30 cellular contexts compared by ENCODE assay signal in genomic region chr1:202291001-202291400, GRCh38. TPM values are rescaled to one million over a fixed set of nuclear protein-coding genes. Genes with fewer than 3 reads are reported as not detected.
"Had no signal": no experiment of that assay in that cellular context is flagged by ENCODE, and none has a peak within 500 bp of the region (broad histone marks: within the 10 kb centered on the region; RNA-seq: fewer than 3 reads in every experiment).

No MANE protein-coding gene starts in this region.

- DNase-seq: activated CD4-positive, alpha-beta T cell treated with anti-CD3 and anti-CD28 coated beads for 36 hours; activated CD4-positive, CD25-positive, alpha-beta regulatory T cell; activated CD8-positive, alpha-beta T cell treated with anti-CD3 and anti-CD28 coated beads, Interleukin-2, amount 10 ng/mL, durations not matched to agents 7 days and 5 days; activated effector memory CD4-positive, alpha-beta T cell treated with anti-CD3 and anti-CD28 coated beads, Interleukin-2, amount 50 U/mL, for 16 hours; activated naive CD4-positive, alpha-beta T cell treated with anti-CD3 and anti-CD28 coated beads for 36 hours; activated naive CD8-positive, alpha-beta T cell treated with anti-CD3 and anti-CD28 coated beads for 36 hours; activated T-cell treated with anti-CD3 and anti-CD28 coated beads for 4 hours; adrenal gland; cerebellar nuclear complex; dorsolateral prefrontal cortex; effector memory CD4-positive, alpha-beta T cell; erythroblast; foreskin fibroblast; head of caudate nucleus; hippocampal formation; kidney; left colon; midbrain; right cardiac atrium; stimulated activated CD4-positive, alpha-beta T cell treated with anti-CD3 and anti-CD28 coated beads, Interleukin-2, amount 100 ng/mL, for 48 hours; stimulated activated naive CD4-positive, alpha-beta T cell treated with Interleukin-2 at 50 U/mL for 16 hours; uterus had no signal

- H3K4me3 ChIP-seq: adrenal gland, ascending aorta, cardiac muscle cell, coronary artery, dorsolateral prefrontal cortex, tibial nerve, uterus had no signal

- H3K27me3 ChIP-seq: adrenal gland, ascending aorta, cardiac muscle cell, dorsolateral prefrontal cortex, tibial nerve, uterus had no signal

- H3K27me3 Mint-ChIP-seq: activated CD4-positive, alpha-beta T cell treated with anti-CD3 and anti-CD28 coated beads for 36 hours; activated naive CD8-positive, alpha-beta T cell treated with anti-CD3 and anti-CD28 coated beads for 36 hours; natural killer cell treated with Interleukin-12 subunit alpha and Interleukin-12 subunit beta and Interleukin-15 and Interleukin-18, amount 100 ng/mL, for 72 hours had no signal

- H3K9me3 Mint-ChIP-seq: activated naive CD4-positive, alpha-beta T cell treated with anti-CD3 and anti-CD28 coated beads for 36 hours; activated naive CD8-positive, alpha-beta T cell treated with anti-CD3 and anti-CD28 coated beads for 36 hours; activated T-helper 1 cell treated with anti-CD3 and anti-CD28 coated beads, Interleukin-12 subunit alpha, Interleukin-12 subunit beta, Interleukin-2, Interleukin-4 antibody, amounts not matched to agents 30 ng/mL and 10 ng/mL and 1 ng/mL, durations not matched to agents 14 hours and 24 hours and 36 hours; natural killer cell treated with Interleukin-12 subunit alpha and Interleukin-12 subunit beta and Interleukin-15 and Interleukin-18, amount 100 ng/mL, for 72 hours; T-helper 2 cell treated with Interferon-gamma antibody and Interleukin-4, amounts not matched to agents 5 μg/mL and 100 μg/mL, for 36 hours had no signal

- H3K27ac Mint-ChIP-seq: activated CD4-positive, alpha-beta T cell treated with anti-CD3 and anti-CD28 coated beads for 36 hours; activated CD8-positive, alpha-beta T cell treated with anti-CD3 and anti-CD28 coated beads, Interleukin-2, amount 10 ng/mL, durations not matched to agents 7 days and 5 days; activated naive CD4-positive, alpha-beta T cell treated with anti-CD3 and anti-CD28 coated beads for 36 hours; activated naive CD8-positive, alpha-beta T cell treated with anti-CD3 and anti-CD28 coated beads for 36 hours; activated T-helper 1 cell treated with anti-CD3 and anti-CD28 coated beads, Interleukin-12 subunit alpha, Interleukin-12 subunit beta, Interleukin-2, Interleukin-4 antibody, amounts not matched to agents 30 ng/mL and 10 ng/mL and 1 ng/mL, durations not matched to agents 14 hours and 24 hours and 36 hours; brain; natural killer cell treated with Interleukin-12 subunit alpha and Interleukin-12 subunit beta and Interleukin-15 and Interleukin-18, amount 100 ng/mL, for 72 hours; T-helper 2 cell treated with Interferon-gamma antibody and Interleukin-4, amounts not matched to agents 5 μg/mL and 100 μg/mL, for 36 hours had no signal

- ATAC-seq: activated CD4-positive, alpha-beta T cell treated with anti-CD3 and anti-CD28 coated beads for 36 hours; activated CD8-positive, alpha-beta T cell treated with anti-CD3 and anti-CD28 coated beads, Interleukin-2, amount 10 ng/mL, durations not matched to agents 7 days and 5 days; left colon; natural killer cell treated with Interleukin-12 subunit alpha and Interleukin-12 subunit beta and Interleukin-15 and Interleukin-18, amount 100 ng/mL, for 72 hours; right cardiac atrium had no signal

- H3K27ac ChIP-seq: adrenal gland, cardiac muscle cell, dorsolateral prefrontal cortex, tibial nerve, uterus had no signal

- H3K4me3 Mint-ChIP-seq: activated CD4-positive, alpha-beta T cell treated with anti-CD3 and anti-CD28 coated beads for 36 hours; activated CD8-positive, alpha-beta T cell treated with anti-CD3 and anti-CD28 coated beads, Interleukin-2, amount 10 ng/mL, durations not matched to agents 7 days and 5 days; activated naive CD4-positive, alpha-beta T cell treated with anti-CD3 and anti-CD28 coated beads for 36 hours; activated naive CD8-positive, alpha-beta T cell treated with anti-CD3 and anti-CD28 coated beads for 36 hours; activated T-helper 1 cell treated with anti-CD3 and anti-CD28 coated beads, Interleukin-12 subunit alpha, Interleukin-12 subunit beta, Interleukin-2, Interleukin-4 antibody, amounts not matched to agents 30 ng/mL and 10 ng/mL and 1 ng/mL, durations not matched to agents 14 hours and 24 hours and 36 hours; brain; natural killer cell treated with Interleukin-12 subunit alpha and Interleukin-12 subunit beta and Interleukin-15 and Interleukin-18, amount 100 ng/mL, for 72 hours; T-helper 2 cell treated with Interferon-gamma antibody and Interleukin-4, amounts not matched to agents 5 μg/mL and 100 μg/mL, for 36 hours had no signal

- H3K36me3 Mint-ChIP-seq: activated naive CD8-positive, alpha-beta T cell treated with anti-CD3 and anti-CD28 coated beads for 36 hours; brain; natural killer cell treated with Interleukin-12 subunit alpha and Interleukin-12 subunit beta and Interleukin-15 and Interleukin-18, amount 100 ng/mL, for 72 hours had no signal

- H3K9me3 ChIP-seq: adrenal gland, ascending aorta, uterus had no signal

- H3K36me3 ChIP-seq: adrenal gland, cardiac muscle cell, tibial nerve, uterus had no signal

- H3K4me1 ChIP-seq: tibial nerve, uterus had no signal

RNA-seq across cellular contexts. Expression of gene UBE2T, which starts 50.7 kb away (rescaled TPM):
- total RNA-seq: ascending aorta had no signal
